ENCODE assay signal across 19 cellular contexts in genomic region chr4:134219043-134219442, GRCh38. TPM values are rescaled to one million over a fixed set of nuclear protein-coding genes. Genes with fewer than 3 reads are reported as not detected.
DNase-seq lines count a peak whose midpoint lies in the region; ATAC-seq, FAIRE-seq and TF ChIP-seq lines count a peak whose summit lies in the region.
"Had no signal": no experiment of that assay in that cellular context is flagged by ENCODE, and none has a peak within 500 bp of the region (broad histone marks: within the 10 kb centered on the region; RNA-seq: fewer than 3 reads in every experiment).

No MANE protein-coding gene starts in this region.

- no peak overlapping the region for H4K91ac ChIP-seq in H1 (replicated peaks; ENCODE audit: insufficient read length, low read length)

- peaks cover 3% of the 10 kb centered on the region for H3K27me3 Mint-ChIP-seq in neural progenitor cell (ENCODE audit: insufficient read depth, low read depth)
- H3K27me3 Mint-ChIP-seq: CD4-positive, alpha-beta memory T cell had no signal

- H3K4me3 Mint-ChIP-seq in neural progenitor cell, result no peak overlapping the region
- H3K4me3 Mint-ChIP-seq: CD14-positive monocyte; CD4-positive, alpha-beta memory T cell had no signal

- ATAC-seq in HCT116, result peak; percentile 54; the same call in 1 of the 2 replicates
- ATAC-seq: A549 had no signal

- no peaks in the 10 kb centered on the region for H4K20me1 ChIP-seq in HCT116 (ENCODE audit: insufficient read depth)
- no peaks in the 10 kb centered on the region for H4K20me1 ChIP-seq in H1 (replicated peaks in 1 of 2; ENCODE audit: control insufficient read depth in 1 of 2, insufficient read depth in 2 of 2, low read length in 2 of 2)
- no peaks in the 10 kb centered on the region for H4K20me1 ChIP-seq in neural progenitor cell (ENCODE audit: low read depth)
- H4K20me1 ChIP-seq: BLaER1 had no signal

- TF ChIP-seq CTCF in HCT116 (IDR thresholded peaks at IDR 0.05 in 2 of 3, conservative IDR thresholded peaks at IDR 0.05 in 1 of 3; ENCODE audit: borderline replicate concordance in 1 of 3, insufficient read depth in 1 of 3, low read depth in 2 of 3, low read length in 2 of 3) (no peak), H1 (IDR thresholded peaks at IDR 0.05; ENCODE audit: control extremely low read depth in 1 of 3, insufficient read depth in 1 of 3, low read depth in 1 of 3, low read length in 3 of 3) (peak; percentile 20 to 27 (median 25); a peak in 3 of 4 replicates), neural progenitor cell (IDR thresholded peaks at IDR 0.05) (peak; percentile 23)

- H3K36me3 Mint-ChIP-seq in neural progenitor cell, result no peaks in the 10 kb centered on the region
- H3K36me3 Mint-ChIP-seq: CD14-positive monocyte; CD4-positive, alpha-beta memory T cell had no signal

- BruUV-seq in HCT116 (replicated peaks; lab: Mats Ljungman, UMichigan), result no TSS peak

- no peak overlapping the region for H3K14ac ChIP-seq in H1 (ENCODE audit: insufficient read length)

- H3K36me3 ChIP-seq in HCT116 (ENCODE audit: control insufficient read depth in 1 of 2, insufficient read depth in 2 of 2, low read length in 2 of 2), result no peaks in the 10 kb centered on the region
- no peaks in the 10 kb centered on the region for H3K36me3 ChIP-seq in H1 (ENCODE audit: control insufficient read depth in 2 of 4, insufficient read depth in 4 of 4, low read length in 3 of 4)
- no peaks in the 10 kb centered on the region for H3K36me3 ChIP-seq in neural progenitor cell
- H3K36me3 ChIP-seq: BLaER1, HAP-1 had no signal

- no peaks in the 10 kb centered on the region for H3F3A ChIP-seq in neural progenitor cell (ENCODE audit: low read depth)

- no peaks in the 10 kb centered on the region for H3K9me3 Mint-ChIP-seq in neural progenitor cell
- H3K9me3 Mint-ChIP-seq: CD14-positive monocyte had no signal

- H2AFZ ChIP-seq in HCT116 (ENCODE audit: low read depth, low read length, poor library complexity, severe bottlenecking) (no peak overlapping the region), H1 (ENCODE audit: low read length) (no peak overlapping the region), neural progenitor cell (replicated peaks) (no peak overlapping the region)
- H2AFZ ChIP-seq: GM23248 had no signal

- H3K9ac ChIP-seq in HCT116 (ENCODE audit: low read length) (no peak overlapping the region), H1 (replicated peaks in 1 of 4; ENCODE audit: extremely low read depth in 1 of 4, low read depth in 3 of 4, low read length in 3 of 4) (no peak overlapping the region), neural progenitor cell (no peak overlapping the region)
- H3K9ac ChIP-seq: BLaER1, GM23248 had no signal

- no peaks in the 10 kb centered on the region for H3K79me1 ChIP-seq in H1 (ENCODE audit: low read depth, low read length)

- no peak overlapping the region for H2AK5ac ChIP-seq in H1 (ENCODE audit: low read depth, low read length)

- no peak overlapping the region for H2BK5ac ChIP-seq in H1 (ENCODE audit: low read depth, low read length)

- no peaks in the 10 kb centered on the region for H3K4me1 Mint-ChIP-seq in neural progenitor cell
- H3K4me1 Mint-ChIP-seq: CD14-positive monocyte; CD4-positive, alpha-beta memory T cell had no signal

- WGBS in H1 (ENCODE audit: extremely low coverage in 1 of 2, insufficient coverage in 1 of 2, insufficient read length in 1 of 2, insufficient replicate concordance in 2 of 2, low coverage in 1 of 2, low lambda C conversion rate in 2 of 2, missing lambda C conversion rate in 1 of 2), 2 experiments, result 89% methylated on average over 3 of the region's 3 CpGs; no CpG with 5 or more reads in 1 of the 2 experiments

- H3K23ac ChIP-seq in H1 (ENCODE audit: insufficient read length), result no peak overlapping the region

- no peak overlapping the region for H3K27ac Mint-ChIP-seq in neural progenitor cell
- H3K27ac Mint-ChIP-seq: CD14-positive monocyte; CD4-positive, alpha-beta memory T cell had no signal

- CTCF ChIA-PET in HCT116 (lab: Charles Lee) (no interaction called here), H1 (lab: Charles Lee; ENCODE audit: partially characterized antibody) (interaction anchor here (0.7 to 1.2 kb wide), 3 partner anchors 131 to 721 kb away, joined by 3 to 5 read pairs (median 3); no protein-coding TSS in a partner anchor)

- no peak overlapping the region for H2BK15ac ChIP-seq in H1 (ENCODE audit: low read length)

- no peak overlapping the region for H3K18ac ChIP-seq in H1 (ENCODE audit: extremely low read depth, low read length)

- H3K4me2 ChIP-seq in HCT116 (ENCODE audit: low read length), result no peak overlapping the region
- no peak overlapping the region for H3K4me2 ChIP-seq in H1 (ENCODE audit: insufficient read depth in 1 of 2, low read depth in 2 of 2, low read length in 2 of 2)
- H3K4me2 ChIP-seq in neural progenitor cell, result no peak overlapping the region
- H3K4me2 ChIP-seq: A549, BLaER1 had no signal

- no peak for FAIRE-seq in H1 (lab: Jason Lieb, UNC)
- FAIRE-seq in RCC 7860 (lab: Jason Lieb, UNC), result no peak
- FAIRE-seq: A549, GM19239 had no signal

- no peak overlapping the region for H2BK12ac ChIP-seq in H1 (ENCODE audit: low read depth, low read length)

- no peaks in the 10 kb centered on the region for H3K27me3 ChIP-seq in HCT116 (ENCODE audit: insufficient read depth, low read length)
- H3K27me3 ChIP-seq in H1 (replicated peaks in 1 of 4; ENCODE audit: control insufficient read depth in 3 of 4, extremely low read depth in 1 of 4, insufficient read depth in 3 of 4, low read length in 3 of 4), result no peaks in the 10 kb centered on the region
- no peaks in the 10 kb centered on the region for H3K27me3 ChIP-seq in neural progenitor cell
- H3K27me3 ChIP-seq: BLaER1 had no signal

- no peak for TF ChIP-seq RAD21 in HCT116 (IDR thresholded peaks at IDR 0.05; ENCODE audit: low read depth)
- TF ChIP-seq RAD21 in H1 (IDR thresholded peaks at IDR 0.05 in 1 of 2, conservative IDR thresholded peaks at IDR 0.05 in 1 of 2; ENCODE audit: low read depth in 2 of 2, low read length in 2 of 2), result peak; percentile 51 to 60

- POLR2A ChIA-PET in HCT116 (lab: Charles Lee), result no interaction called here
- POLR2A ChIA-PET in H1 (lab: Charles Lee; ENCODE audit: partially characterized antibody), result no interaction called here

- H2BK120ac ChIP-seq in H1 (replicated peaks; ENCODE audit: low read depth, low read length), result no peak overlapping the region

- H3K56ac ChIP-seq in H1 (replicated peaks; ENCODE audit: insufficient read length, low read depth, low read length), result no peak overlapping the region

- no peak overlapping the region for H4K5ac ChIP-seq in H1 (ENCODE audit: insufficient read length, low read depth, low read length)

- H3K4me1 ChIP-seq in HCT116 (ENCODE audit: control insufficient read depth in 1 of 2, insufficient read depth in 2 of 2, low read length in 2 of 2) (peaks cover 0 to 5% of the 10 kb centered on the region in 2 experiments; a peak in 1 of 4 replicates), H1 (replicated peaks in 1 of 4; ENCODE audit: control insufficient read depth in 3 of 4, insufficient read depth in 4 of 4, low read length in 3 of 4) (no peaks in the 10 kb centered on the region), neural progenitor cell (no peaks in the 10 kb centered on the region)
- H3K4me1 ChIP-seq: BLaER1 had no signal

- no peak overlapping the region for H3K27ac ChIP-seq in HCT116 (ENCODE audit: low read depth, low read length)
- no peak overlapping the region for H3K27ac ChIP-seq in H1 (ENCODE audit: low read depth, low read length)
- H3K27ac ChIP-seq in neural progenitor cell, result no peak overlapping the region
- H3K27ac ChIP-seq: 22Rv1, BLaER1, GM23248 had no signal

- DNase-seq in ELF-1 (ENCODE audit: low read depth, low spot score) (peak; percentile 11), HCT116 (ENCODE audit: low read depth, low spot score) (no peak), H1 (ENCODE audit: low read depth in 1 of 2, low spot score in 2 of 2) (no peak), neural progenitor cell (ENCODE audit: low spot score) (peak; percentile 2), RCC 7860 (ENCODE audit: low spot score) (no peak), NCI-H510A treated with DMSO at 0.1 percent for 48 hours (lab: John Stamatoyannopoulos, UW) (no peak), AG08395 (ENCODE audit: low spot score) (no peak)
- DNase-seq: CD4-positive, alpha-beta memory T cell; DMS153; DMS79; GF-D8; GM23248 had no signal

- H3K4ac ChIP-seq in H1 (replicated peaks; ENCODE audit: insufficient read length, low read depth, low read length), result no peak overlapping the region

- H3K4me3 ChIP-seq in HCT116 (replicated peaks in 1 of 2; ENCODE audit: low read depth in 1 of 2, low read length in 2 of 2), result no peak overlapping the region
- no peak overlapping the region for H3K4me3 ChIP-seq in H1 (ENCODE audit: extremely low read depth in 1 of 4, insufficient read depth in 2 of 4, low read depth in 3 of 4, low read length in 4 of 4)
- H3K4me3 ChIP-seq in neural progenitor cell, result no peak overlapping the region
- H3K4me3 ChIP-seq: A549, BLaER1, GM23248, HAP-1 had no signal

- TF ChIP-seq POLR2A in HCT116 (IDR thresholded peaks at IDR 0.05; ENCODE audit: borderline replicate concordance, extremely low read depth, insufficient read depth, insufficient read length) (no peak), H1 (IDR thresholded peaks at IDR 0.05; ENCODE audit: control extremely low read depth in 1 of 2, low read depth in 2 of 2, low read length in 2 of 2) (no peak)

- H3K79me2 ChIP-seq in HCT116 (ENCODE audit: insufficient read depth, low read length) (no peaks in the 10 kb centered on the region), H1 (ENCODE audit: control insufficient read depth in 1 of 2, insufficient read depth in 2 of 2, low read length in 2 of 2) (no peaks in the 10 kb centered on the region), neural progenitor cell (ENCODE audit: low read depth) (no peaks in the 10 kb centered on the region)

- H3K23me2 ChIP-seq in H1 (ENCODE audit: low read depth, low read length), result no peaks in the 10 kb centered on the region

- intact Hi-C loops in HCT116 (cut with micrococcal nuclease), result no loop called here

- no peaks in the 10 kb centered on the region; the same call in 1 of the 2 replicates for H3K9me2 ChIP-seq in HCT116 (ENCODE audit: insufficient read depth)

- RAD21 ChIA-PET in HCT116 (lab: Charles Lee; ENCODE audit: low non-redundant PET in 1 of 2, low total read pairs in 2 of 2, uncharacterized antibody in 2 of 2, unreplicated experiment in 2 of 2), result no interaction called here

- no peak overlapping the region for H4K8ac ChIP-seq in H1 (ENCODE audit: extremely low read depth, insufficient read depth, low read length)

- H3K9me3 ChIP-seq in HCT116 (ENCODE audit: control insufficient read depth in 1 of 2, insufficient read depth in 1 of 2, low read depth in 1 of 2, low read length in 2 of 2), result no peaks in the 10 kb centered on the region
- no peaks in the 10 kb centered on the region for H3K9me3 ChIP-seq in H1 (ENCODE audit: insufficient read depth in 2 of 2, low read depth in 1 of 2, low read length in 1 of 2)
- no peaks in the 10 kb centered on the region for H3K9me3 ChIP-seq in neural progenitor cell (ENCODE audit: low read depth)
- H3K9me3 ChIP-seq: BLaER1, HAP-1 had no signal

- no peak overlapping the region for H2BK20ac ChIP-seq in H1 (ENCODE audit: low read length)

- TF ChIP-seq EP300 in H1 (IDR thresholded peaks at IDR 0.05; ENCODE audit: borderline replicate concordance in 1 of 2, low read depth in 2 of 2, low read length in 2 of 2), result no peak

RNA-seq across cellular contexts. Expression of gene PABPC4L, which starts 17.5 kb away (rescaled TPM):
- not detected for total RNA-seq in HCT116 (2021; ENCODE audit: unreplicated experiment)
- polyA plus RNA-seq in HCT116 (2012), result not detected in 2 replicates
- total RNA-seq in H1 (2021; fragmentation: NEBNext Ultra II Directional; extraction: Animal tissue kit (Norgen Biotek cat#: 25700)), result 4.2 and 4.3 TPM in 2 replicates
- 0.36 and 0.51 TPM in 2 replicates for polyA plus RNA-seq in H1 (2011; rRNA removed)
- 0.74 TPM for polyA plus RNA-seq in H1 (2011; cell fraction: cytosol; rRNA removed)
- 0.33 TPM for polyA plus RNA-seq in H1 (2011; cell fraction: nucleus; rRNA removed)
- polyA plus RNA-seq in H1 (2012, experiment 1 of 2), result 0.50 to 1.3 TPM (median 0.74 TPM) in 4 replicates
- 0.14 TPM for polyA plus RNA-seq in H1 (2012, experiment 2 of 2)
- polyA plus RNA-seq in H1 (2013, experiment 1 of 2), result 3.4 TPM
- polyA plus RNA-seq in H1 (2013, experiment 2 of 2), result 2.7 TPM
- 2.2 and 2.3 TPM in 2 replicates for polyA minus RNA-seq in H1 (2011; rRNA and poly(A)+ RNA removed)
- 0.88 TPM for polyA minus RNA-seq in H1 (2011; cell fraction: cytosol; rRNA and poly(A)+ RNA removed)
- polyA minus RNA-seq in H1 (2011; cell fraction: nucleus; rRNA and poly(A)+ RNA removed), result 2.6 TPM
- 1.3 and 1.6 TPM in 2 replicates for total RNA-seq in neural progenitor cell (ENCODE audit: low replicate concordance)
- total RNA-seq: CD4-positive, alpha-beta memory T cell; HT-29 had no signal
- polyA plus RNA-seq: CD14-positive monocyte; CD4-positive, alpha-beta memory T cell had no signal

Comparison
In these comparisons a context has a peak if more than half of its experiments do, and no peak if none do; other contexts are left out.
1. DNase-seq: peak in ELF-1 (single experiment) and neural progenitor cell (single experiment); none in HCT116 (single experiment), H1 (0 of 2), RCC 7860 (single experiment), NCI-H510A treated with DMSO at 0.1 percent for 48 hours (single experiment) and AG08395 (single experiment).
2. CTCF ChIP-seq: peak in H1 (3 of 3) and neural progenitor cell (single experiment); none in HCT116 (0 of 3).